ENCODE assay signal across 8 cellular contexts in the genomic region with DNA sequence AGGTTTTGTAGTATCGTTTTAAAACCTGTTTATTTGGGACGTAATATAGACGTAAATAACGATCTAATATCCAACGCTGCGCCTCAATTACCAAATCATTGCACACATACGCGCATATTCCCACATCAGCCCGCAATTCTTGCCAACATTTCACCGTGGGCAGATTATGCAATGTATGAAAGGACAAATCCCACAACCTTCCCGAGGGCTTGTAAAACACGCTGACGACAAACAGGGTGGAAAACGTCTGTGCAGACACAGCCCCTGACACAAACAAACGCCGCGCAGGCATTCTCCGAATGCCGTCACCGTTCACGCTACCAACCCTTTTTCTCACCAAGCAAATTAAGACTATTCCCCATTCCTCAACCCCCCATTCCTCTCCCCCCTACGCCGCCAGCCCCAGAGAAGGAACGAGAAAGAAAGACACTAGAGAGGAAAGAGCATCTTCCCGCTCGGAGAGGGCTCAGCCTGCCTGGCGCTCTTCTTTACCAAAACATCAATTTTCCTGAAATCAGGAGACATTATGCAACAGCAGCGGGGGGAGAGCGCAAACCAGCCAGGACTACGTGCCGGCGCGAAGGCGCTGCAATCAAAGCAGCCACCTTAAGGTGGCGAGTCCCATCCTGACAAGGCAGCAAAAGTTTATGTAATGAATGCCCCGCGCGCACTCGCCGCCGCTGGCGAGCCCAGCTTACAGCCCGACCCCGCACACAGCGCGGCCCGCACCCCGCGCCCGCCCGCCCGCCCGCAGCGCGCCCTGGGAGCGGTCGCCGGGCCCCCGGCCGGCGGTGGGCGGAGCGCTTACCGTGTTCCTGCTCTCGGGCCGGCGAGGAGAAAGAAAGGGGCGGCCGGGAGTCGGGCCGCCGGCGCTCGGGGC. TPM values are rescaled to one million over a fixed set of nuclear protein-coding genes. Genes with fewer than 3 reads are reported as not detected.
DNase-seq lines count a peak whose midpoint lies in the region; ATAC-seq and FAIRE-seq lines count a peak whose summit lies in the region.

No MANE protein-coding gene starts in this region.

- peaks cover 4 to 7% of the 10 kb centered on the region in 2 donors for H3K4me1 ChIP-seq in neuronal stem cell (ENCODE audit: control insufficient read depth in 2 of 2, insufficient read depth in 1 of 2, low read depth in 1 of 2, low read length in 2 of 2)

- peaks cover 1% of the 10 kb centered on the region for H3K79me1 ChIP-seq in neuronal stem cell (ENCODE audit: low read depth, low read length)

- H3K4ac ChIP-seq in neuronal stem cell (ENCODE audit: low read length), result no peak overlapping the region

- H3K9ac ChIP-seq in neuronal stem cell (ENCODE audit: low read depth, low read length, poor library complexity), result peak overlapping the region; percentile 68

- H3K27me3 ChIP-seq in neuronal stem cell (ENCODE audit: control insufficient read depth in 3 of 3, insufficient read depth in 3 of 3, low read depth in 1 of 3, low read length in 3 of 3), result peaks cover 0 to 41% (median 18%) of the 10 kb centered on the region in 3 experiments

- peak overlapping the region; percentile 10 for H3K23ac ChIP-seq in neuronal stem cell (ENCODE audit: low read depth, low read length, poor library complexity)

- WGBS in neuronal stem cell (ENCODE audit: extremely low coverage in 2 of 2, insufficient read length in 2 of 2, insufficient replicate concordance in 1 of 2), 2 donors, result no CpG with 5 or more reads among the region's 74 CpGs

- H3K36me3 ChIP-seq in neuronal stem cell (replicated peaks in 1 of 2; ENCODE audit: control insufficient read depth in 2 of 2, insufficient read depth in 2 of 2, low read length in 2 of 2), result no peaks in the 10 kb centered on the region

- H4K8ac ChIP-seq in neuronal stem cell (ENCODE audit: low read depth, low read length), result no peak overlapping the region

- H2BK5ac ChIP-seq in neuronal stem cell (ENCODE audit: low read length), result no peak overlapping the region

- no peak for FAIRE-seq in frontal cortex (lab: Jason Lieb, UNC)

- H3K27ac ChIP-seq in neuronal stem cell (replicated peaks; ENCODE audit: low read length), result no peak overlapping the region

- no peak overlapping the region for H2AK5ac ChIP-seq in neuronal stem cell (ENCODE audit: low read depth, low read length)

- no peak overlapping the region for H3K14ac ChIP-seq in neuronal stem cell (ENCODE audit: low read length)

- no peaks in the 10 kb centered on the region for H3K9me3 Mint-ChIP-seq in activated naive CD4-positive, alpha-beta T cell treated with anti-CD3 and anti-CD28 coated beads, Interleukin-2, amount 10 ng/mL, durations not matched to agents 7 days and 5 days

- peak overlapping the region; percentile 68 to 81 for H3K4me3 ChIP-seq in neuronal stem cell (ENCODE audit: low read length in 2 of 2)

- CTCF ChIA-PET in activated naive CD4-positive, alpha-beta T cell treated with anti-CD3 and anti-CD28 coated beads, Interleukin-2, amount 10 ng/mL, durations not matched to agents 7 days and 5 days (lab: Charles Lee), result interaction anchor here (0.8 to 4.6 kb wide), 7 partner anchors 64 to 507 kb away, joined by 3 to 81 read pairs (median 34); no protein-coding TSS in a partner anchor

- DNase-seq in CD1c-positive myeloid dendritic cell (ENCODE audit: extremely low spot score), result peak; percentile 89
- DNase-seq in RKO (ENCODE audit: low spot score), result peak; percentile 87
- DNase-seq in activated naive CD4-positive, alpha-beta T cell treated with anti-CD3 and anti-CD28 coated beads, Interleukin-2, amount 10 ng/mL, durations not matched to agents 7 days and 5 days, result peak; percentile 76
- DNase-seq in frontal cortex (ENCODE audit: low spot score in 2 of 2), result peak; percentile 39 to 64
- peak; percentile 56 for DNase-seq in neuronal stem cell (ENCODE audit: low spot score)
- DNase-seq in ureter (ENCODE audit: low spot score), result peak; percentile 74

- peak overlapping the region; percentile 49 for H3K18ac ChIP-seq in neuronal stem cell (ENCODE audit: low read length)

- H2BK120ac ChIP-seq in neuronal stem cell (ENCODE audit: low read depth, low read length), result no peak overlapping the region

- peaks cover 64% of the 10 kb centered on the region for H3K4me1 Mint-ChIP-seq in activated naive CD4-positive, alpha-beta T cell treated with anti-CD3 and anti-CD28 coated beads, Interleukin-2, amount 10 ng/mL, durations not matched to agents 7 days and 5 days

- H3K36me3 Mint-ChIP-seq in activated naive CD4-positive, alpha-beta T cell treated with anti-CD3 and anti-CD28 coated beads, Interleukin-2, amount 10 ng/mL, durations not matched to agents 7 days and 5 days, result peaks cover 9% of the 10 kb centered on the region

- H3K4me3 Mint-ChIP-seq in activated naive CD4-positive, alpha-beta T cell treated with anti-CD3 and anti-CD28 coated beads, Interleukin-2, amount 10 ng/mL, durations not matched to agents 7 days and 5 days, result peak overlapping the region; percentile 92

- H3K9me3 ChIP-seq in neuronal stem cell (replicated peaks in 1 of 2; ENCODE audit: control insufficient read depth in 2 of 2, insufficient read depth in 1 of 2, low read depth in 1 of 2, low read length in 2 of 2), result peaks cover 0 to 8% of the 10 kb centered on the region in 2 donors

- peaks cover 52% of the 10 kb centered on the region for H3K27me3 Mint-ChIP-seq in activated naive CD4-positive, alpha-beta T cell treated with anti-CD3 and anti-CD28 coated beads, Interleukin-2, amount 10 ng/mL, durations not matched to agents 7 days and 5 days

- H4K91ac ChIP-seq in neuronal stem cell (ENCODE audit: low read depth, low read length, poor library complexity), result no peak overlapping the region

- ATAC-seq in GM19328 (IDR thresholded peaks at IDR 0.05; ENCODE audit: unreplicated experiment) (peak; percentile 39), HG03439 (IDR thresholded peaks at IDR 0.05; ENCODE audit: unreplicated experiment) (peak; percentile 36)

- peak overlapping the region; percentile 60 for H3K4me2 ChIP-seq in neuronal stem cell (ENCODE audit: insufficient read depth, low read length, poor library complexity, severe bottlenecking)

- no peak overlapping the region for H2BK12ac ChIP-seq in neuronal stem cell (ENCODE audit: low read length)

- peak overlapping the region; percentile 94 for H2AFZ ChIP-seq in neuronal stem cell (ENCODE audit: low read length)

- peak overlapping the region; percentile 90 for H3K27ac Mint-ChIP-seq in activated naive CD4-positive, alpha-beta T cell treated with anti-CD3 and anti-CD28 coated beads, Interleukin-2, amount 10 ng/mL, durations not matched to agents 7 days and 5 days

- no peak overlapping the region for H2BK15ac ChIP-seq in neuronal stem cell (ENCODE audit: low read length)

RNA-seq across cellular contexts. Expression of gene NFIL3, which starts 0.6 kb away (rescaled TPM):
- total RNA-seq in frontal cortex (30.6 TPM), ureter (39.6 TPM)
- polyA plus RNA-seq in neuronal stem cell (2013, experiment 1 of 2), result 14.2 TPM
- 14.3 TPM for polyA plus RNA-seq in neuronal stem cell (2013, experiment 2 of 2)
